11 cellular contexts compared by ENCODE assay signal in the genomic region with DNA sequence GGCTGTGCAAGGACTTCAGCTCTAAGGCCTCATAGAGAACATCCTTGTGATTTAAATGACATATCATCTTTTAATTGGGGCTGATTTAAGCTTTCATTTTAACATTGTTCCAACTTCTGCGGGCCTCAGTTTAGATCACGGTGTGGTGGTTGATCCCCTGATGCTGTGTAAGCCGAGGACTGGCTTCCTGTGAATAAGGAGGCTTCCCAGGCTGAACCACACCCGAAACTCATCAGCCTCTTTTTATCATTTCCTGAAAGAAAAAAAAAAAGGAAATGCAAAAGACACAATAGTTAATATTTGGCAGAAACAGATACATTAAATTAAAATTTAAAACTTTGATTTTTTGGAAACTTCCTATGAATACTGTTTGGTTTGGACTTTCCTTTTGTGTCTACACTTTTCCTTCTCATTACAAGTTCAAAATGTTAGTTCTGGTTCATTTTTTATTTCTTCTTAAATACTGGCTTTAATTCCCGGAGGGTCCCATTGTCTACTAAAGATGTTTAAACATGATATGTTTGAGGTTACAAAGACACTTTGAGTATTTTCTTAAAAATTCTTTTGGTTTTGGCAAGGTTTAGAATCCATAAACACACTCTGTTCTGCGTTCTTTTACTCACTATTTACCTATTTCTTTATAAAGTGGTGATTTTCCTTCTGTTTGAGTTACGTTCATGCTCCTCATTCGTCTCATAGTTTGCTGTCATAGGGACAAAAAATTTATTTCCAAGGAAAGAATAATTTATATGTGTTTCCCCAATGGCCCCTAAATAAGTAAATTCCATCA.
"Had no signal": no experiment of that assay in that cellular context is flagged by ENCODE, and none has a peak within 500 bp of the region (broad histone marks: within the 10 kb centered on the region; RNA-seq: fewer than 3 reads in every experiment).

No MANE protein-coding gene starts in this region.

- ATAC-seq: activated T-helper 17 cell treated with anti-CD3 and anti-CD28 coated beads, Interleukin-2, amount 50 U/mL, for 72 hours; stimulated activated memory B cell treated with anti-CD40 and anti-IgM and Interleukin-4, amounts not matched to agents 10 μg/mL and 1 μg/mL and 100 μg/mL, for 72 hours had no signal

- H3K27me3 ChIP-seq: adrenal gland, pancreas had no signal

- H3K4me3 ChIP-seq: adrenal gland, pancreas, skin epidermis, transverse colon had no signal

- H3K36me3 ChIP-seq: adrenal gland, pancreas, transverse colon had no signal

- H3K9me3 ChIP-seq: adrenal gland, pancreas had no signal

- H3K4me1 ChIP-seq: adrenal gland, pancreas, transverse colon had no signal

- H3K27ac ChIP-seq: adrenal gland, pancreas, transverse colon had no signal

- DNase-seq: activated CD4-positive, alpha-beta T cell treated with anti-CD3 and anti-CD28 coated beads for 4 hours; activated CD8-positive, alpha-beta memory T cell treated with anti-CD3 and anti-CD28 coated beads for 24 hours; activated naive CD4-positive, alpha-beta T cell treated with anti-CD3 and anti-CD28 coated beads, Interleukin-2, amount 10 ng/mL, durations not matched to agents 7 days and 5 days; adrenal gland; hippocampal formation; pancreas; retina; transverse colon had no signal
